In the genomic region with DNA sequence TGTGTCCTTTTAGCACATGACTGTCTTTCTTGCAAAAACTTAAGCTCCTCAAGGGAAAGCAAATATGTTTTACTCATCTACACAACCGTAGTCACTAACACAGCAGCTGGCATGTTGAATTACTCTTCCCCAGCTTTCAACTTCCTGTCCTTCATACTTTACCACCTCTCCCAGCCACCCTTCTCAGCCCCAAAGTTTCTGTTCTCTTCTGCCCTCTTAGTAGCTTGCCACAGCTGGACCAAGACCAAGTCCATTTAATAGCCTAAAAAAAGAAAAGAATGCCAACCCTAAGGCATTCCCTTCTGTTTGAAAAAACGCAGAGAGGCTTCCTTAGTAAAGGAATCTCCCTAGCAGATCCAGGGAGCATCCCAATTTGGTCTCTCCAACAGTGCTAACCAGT, we compare ENCODE assay signal across 20 cellular contexts. TPM values are rescaled to one million over a fixed set of nuclear protein-coding genes. Genes with fewer than 3 reads are reported as not detected.
DNase-seq lines count a peak whose midpoint lies in the region; ATAC-seq and TF ChIP-seq lines count a peak whose summit lies in the region.
"Had no signal": no experiment of that assay in that cellular context is flagged by ENCODE, and none has a peak within 500 bp of the region (broad histone marks: within the 10 kb centered on the region; RNA-seq: fewer than 3 reads in every experiment).

No MANE protein-coding gene starts in this region.

- ATAC-seq in naive thymus-derived CD4-positive, alpha-beta T cell: no peak
- ATAC-seq: GM23338 had no signal

- H3K4me1 ChIP-seq in ACC112 (ENCODE audit: control insufficient read depth, insufficient read depth, low read length, unreplicated experiment): peaks cover 41% of the 10 kb centered on the region
- no peaks in the 10 kb centered on the region for H3K4me1 ChIP-seq in naive thymus-derived CD4-positive, alpha-beta T cell (ENCODE audit: control insufficient read depth in 2 of 2, insufficient read depth in 2 of 2, low read length in 2 of 2)
- H3K4me1 ChIP-seq: SJSA1 had no signal

- no peak for TF ChIP-seq POLR2A in erythroblast (IDR thresholded peaks at IDR 0.05; ENCODE audit: low read length)

- no peaks in the 10 kb centered on the region for H3K36me3 Mint-ChIP-seq in chondrocyte (ENCODE audit: low read depth)
- no peaks in the 10 kb centered on the region for H3K36me3 Mint-ChIP-seq in naive thymus-derived CD4-positive, alpha-beta T cell

- no peak overlapping the region for H3K4me3 ChIP-seq in ACC112 (ENCODE audit: low read depth, low read length)
- no peak overlapping the region for H3K4me3 ChIP-seq in naive thymus-derived CD4-positive, alpha-beta T cell (ENCODE audit: low read length)
- H3K4me3 ChIP-seq: GM23338, PC-9, SJSA1 had no signal

- no peak overlapping the region for H2AFZ ChIP-seq in ACC112 (ENCODE audit: low read length, unreplicated experiment)
- H2AFZ ChIP-seq: GM23338, PC-9 had no signal

- H3K27ac Mint-ChIP-seq in chondrocyte (ENCODE audit: unreplicated experiment): peak overlapping the region; percentile 83
- peak overlapping the region in 1 of 9 donors; percentile 45 for H3K27ac Mint-ChIP-seq in naive thymus-derived CD4-positive, alpha-beta T cell
- H3K27ac Mint-ChIP-seq: GM23338 had no signal

- H3K27me3 Mint-ChIP-seq in chondrocyte (ENCODE audit: low read depth): no peaks in the 10 kb centered on the region
- peaks cover 0 to 3% (median 0%) of the 10 kb centered on the region in 5 donors for H3K27me3 Mint-ChIP-seq in naive thymus-derived CD4-positive, alpha-beta T cell

- no peaks in the 10 kb centered on the region for H3K9me3 ChIP-seq in naive thymus-derived CD4-positive, alpha-beta T cell (ENCODE audit: control insufficient read depth in 2 of 3, low read length in 3 of 3)
- H3K9me3 ChIP-seq: SJSA1 had no signal

- no peaks in the 10 kb centered on the region for H3K9me3 Mint-ChIP-seq in chondrocyte (ENCODE audit: low read depth)
- H3K9me3 Mint-ChIP-seq in naive thymus-derived CD4-positive, alpha-beta T cell: no peaks in the 10 kb centered on the region
- H3K9me3 Mint-ChIP-seq: GM23338 had no signal

- H3K36me3 ChIP-seq in ACC112 (ENCODE audit: insufficient read depth, low read length): no peaks in the 10 kb centered on the region
- H3K36me3 ChIP-seq in naive thymus-derived CD4-positive, alpha-beta T cell (ENCODE audit: control insufficient read depth in 2 of 3, insufficient read depth in 3 of 3, low read length in 3 of 3): no peaks in the 10 kb centered on the region
- H3K36me3 ChIP-seq: SJSA1 had no signal

- peak; percentile 15 for DNase-seq in M059J (ENCODE audit: low read depth)
- DNase-seq in chondrocyte (ENCODE audit: low spot score): no peak
- peak; percentile 32 for DNase-seq in iris pigment epithelial cell (ENCODE audit: low read depth)
- DNase-seq in NCI-H187 (lab: John Stamatoyannopoulos, UW): no peak
- no peak for DNase-seq in stimulated activated CD4-positive, alpha-beta T cell treated with anti-CD3 and anti-CD28 coated beads, Interleukin-2, amount 100 ng/mL, for 24 hours
- DNase-seq in erythroblast (lab: John Stamatoyannopoulos, UW): no peak
- no peak for DNase-seq in naive thymus-derived CD4-positive, alpha-beta T cell
- DNase-seq: DND-41, GF-D8, KBM-7, NCI-H1436, NCI-H2029 treated with DMSO at 0.1 percent for 48 hours, NCI-H2171 treated with DMSO at 0.1 percent for 48 hours, NCI-H510A, NCI-H774, PC-9 had no signal

- POLR2A ChIA-PET in naive thymus-derived CD4-positive, alpha-beta T cell (lab: Charles Lee): no interaction called here

- H3K79me2 ChIP-seq in ACC112 (ENCODE audit: control insufficient read depth, insufficient read depth, low read length, unreplicated experiment): no peaks in the 10 kb centered on the region

- peak overlapping the region; percentile 58 for H3K27ac ChIP-seq in ACC112 (ENCODE audit: low read depth, low read length)
- H3K27ac ChIP-seq in naive thymus-derived CD4-positive, alpha-beta T cell (ENCODE audit: low read depth, low read length): no peak overlapping the region
- H3K27ac ChIP-seq: C4-2B, PC-9, SJSA1 had no signal

- intact Hi-C loops in naive thymus-derived CD4-positive, alpha-beta T cell (cut with micrococcal nuclease): no loop called here

- CTCF ChIA-PET in naive thymus-derived CD4-positive, alpha-beta T cell (lab: Charles Lee): interaction anchor here (1.3 kb wide), 1 partner anchor 9 kb away, joined by 4 read pairs; no protein-coding TSS in a partner anchor

- H3K4me1 Mint-ChIP-seq in chondrocyte (ENCODE audit: low read depth): peaks cover 38% of the 10 kb centered on the region
- H3K4me1 Mint-ChIP-seq in naive thymus-derived CD4-positive, alpha-beta T cell: no peaks in the 10 kb centered on the region
- H3K4me1 Mint-ChIP-seq: GM23338 had no signal

- peak; percentile 7 for TF ChIP-seq CTCF in chondrocyte (IDR thresholded peaks at IDR 0.05)

- no peak overlapping the region for H3K4me3 Mint-ChIP-seq in chondrocyte (ENCODE audit: unreplicated experiment)
- H3K4me3 Mint-ChIP-seq in naive thymus-derived CD4-positive, alpha-beta T cell: no peak overlapping the region
- H3K4me3 Mint-ChIP-seq: GM23338 had no signal

- no peaks in the 10 kb centered on the region for H3K27me3 ChIP-seq in ACC112 (ENCODE audit: insufficient read depth, low read length)
- no peaks in the 10 kb centered on the region for H3K27me3 ChIP-seq in naive thymus-derived CD4-positive, alpha-beta T cell (ENCODE audit: control insufficient read depth in 2 of 2, insufficient read depth in 2 of 2, low read length in 2 of 2)
- H3K27me3 ChIP-seq: SJSA1 had no signal

RNA-seq across cellular contexts. Expression of a gene that starts 36.8 kb away (rescaled TPM):
- 58.5 and 81.9 TPM in 2 replicates for total RNA-seq in M059J (2014; rRNA removed; shearing (Covaris generic))
- 10.0 to 21.1 TPM (median 10.8 TPM) in 3 replicates for total RNA-seq in chondrocyte
- not detected for total RNA-seq in naive thymus-derived CD4-positive, alpha-beta T cell
- not detected for polyA plus RNA-seq in naive thymus-derived CD4-positive, alpha-beta T cell
- total RNA-seq: GM23338 had no signal
- polyA plus RNA-seq: GM23338 had no signal

RNA-seq across cellular contexts. Expression of a gene that starts 44.1 kb away (rescaled TPM):
- 52.0 and 66.0 TPM in 2 replicates for total RNA-seq in M059J (2014; rRNA removed; shearing (Covaris generic))
- total RNA-seq in chondrocyte: 17.8 to 23.0 TPM (median 18.6 TPM) in 3 replicates
- total RNA-seq in naive thymus-derived CD4-positive, alpha-beta T cell: 1 to 10 TPM in 4 of 5 experiments, not detected in 1; 1.0 to 2.3 (median 1.9) TPM
- polyA plus RNA-seq in naive thymus-derived CD4-positive, alpha-beta T cell: 1 to 10 TPM; 4.1 to 7.7 TPM

RNA-seq across cellular contexts. Expression of a gene that starts 51.2 kb away (rescaled TPM):
- 9.1 and 13.3 TPM in 2 replicates for total RNA-seq in M059J (2014; rRNA removed; shearing (Covaris generic))
- 5.3 to 10.8 TPM (median 5.9 TPM) in 3 replicates for total RNA-seq in chondrocyte
- under 1 TPM in 1 of 5 experiments, not detected in 4; 0.39 TPM for total RNA-seq in naive thymus-derived CD4-positive, alpha-beta T cell
- polyA plus RNA-seq in naive thymus-derived CD4-positive, alpha-beta T cell: not detected
- polyA plus RNA-seq: GM23338 had no signal

Comparison
In these comparisons a context has a peak if more than half of its experiments do, and no peak if none do; other contexts are left out.
1. DNase-seq: peak in M059J (single experiment) and iris pigment epithelial cell (single experiment); none in chondrocyte (single experiment), NCI-H187 (0 of 2), stimulated activated CD4-positive, alpha-beta T cell treated with anti-CD3 and anti-CD28 coated beads, Interleukin-2, amount 100 ng/mL, for 24 hours (0 of 2), erythroblast (0 of 2) and naive thymus-derived CD4-positive, alpha-beta T cell (0 of 9).
2. RNA of a gene that starts 36.8 kb away (total RNA-seq): 58.5 to 81.9 TPM in M059J and 10.0 to 21.1 TPM in chondrocyte; not detected in naive thymus-derived CD4-positive, alpha-beta T cell; every median in the first group is over 10 times any median in the second.